12 cellular contexts compared by ENCODE assay signal in genomic region chr9:20479419-20480155, GRCh38.
DNase-seq lines count a peak whose midpoint lies in the region; ATAC-seq, FAIRE-seq and TF ChIP-seq lines count a peak whose summit lies in the region.
"Had no signal": no experiment of that assay in that cellular context is flagged by ENCODE, and none has a peak within 500 bp of the region (broad histone marks: within the 10 kb centered on the region; RNA-seq: fewer than 3 reads in every experiment).

No MANE protein-coding gene starts in this region.

- no peak overlapping the region for H3K4me2 ChIP-seq in Karpas-422 (ENCODE audit: low read depth, low read length, poor library complexity, severe bottlenecking)
- H3K4me2 ChIP-seq: BLaER1 treated with 17β-estradiol and CSF1 and Interleukin-3, amounts not matched to agents 10 nM and 100 nM had no signal

- CTCF ChIA-PET in WTC11 (lab: Charles Lee): no interaction called here

- POLR2A ChIA-PET in WTC11 (lab: Charles Lee): interaction anchor here (0.8 kb wide), 1 partner anchor 11 kb away, joined by 3 read pairs; no protein-coding TSS in a partner anchor

- TF ChIP-seq CTCF in WTC11 (IDR thresholded peaks at IDR 0.05): no peak

- H3K27ac ChIP-seq in Karpas-422 (ENCODE audit: low read length): no peak overlapping the region
- H3K27ac ChIP-seq: BLaER1 treated with 17β-estradiol and CSF1 and Interleukin-3, amounts not matched to agents 10 nM and 100 nM; thoracic aorta had no signal

- H3K9ac ChIP-seq in Karpas-422 (ENCODE audit: low read length): no peak overlapping the region
- H3K9ac ChIP-seq: BLaER1 treated with 17β-estradiol and CSF1 and Interleukin-3, amounts not matched to agents 10 nM and 100 nM had no signal

- H3K4me3 ChIP-seq in Karpas-422 (ENCODE audit: low read length): no peak overlapping the region
- H3K4me3 ChIP-seq: BLaER1 treated with 17β-estradiol and CSF1 and Interleukin-3, amounts not matched to agents 10 nM and 100 nM; thoracic aorta had no signal

- H3K27me3 Mint-ChIP-seq in WTC11 (ENCODE audit: low read depth): no peaks in the 10 kb centered on the region
- H3K27me3 Mint-ChIP-seq: naive B cell had no signal

- no peak overlapping the region for H2AFZ ChIP-seq in Karpas-422 (ENCODE audit: low read length)

- FAIRE-seq in GM12891 (lab: Jason Lieb, UNC): peak; percentile 85

- H3K4me1 ChIP-seq in Karpas-422 (ENCODE audit: low read length): peaks cover 6% of the 10 kb centered on the region
- H3K4me1 ChIP-seq: BLaER1 treated with 17β-estradiol and CSF1 and Interleukin-3, amounts not matched to agents 10 nM and 100 nM had no signal

- H3K79me2 ChIP-seq in Karpas-422 (ENCODE audit: low read length): no peaks in the 10 kb centered on the region

- 0 out of 2 replicates have a peak, but pooled peaks cover 8% of the 10 kb centered on the region for H4K20me1 ChIP-seq in Karpas-422 (ENCODE audit: insufficient read depth, low read depth, low read length)
- H4K20me1 ChIP-seq: BLaER1 treated with 17β-estradiol and CSF1 and Interleukin-3, amounts not matched to agents 10 nM and 100 nM had no signal

- no peaks in the 10 kb centered on the region for H3K9me3 ChIP-seq in Karpas-422 (ENCODE audit: low read length)
- H3K9me3 ChIP-seq: BLaER1 treated with 17β-estradiol and CSF1 and Interleukin-3, amounts not matched to agents 10 nM and 100 nM; thoracic aorta had no signal

- no peaks in the 10 kb centered on the region for H3K27me3 ChIP-seq in Karpas-422 (ENCODE audit: low read length)
- H3K27me3 ChIP-seq: BLaER1 treated with 17β-estradiol and CSF1 and Interleukin-3, amounts not matched to agents 10 nM and 100 nM had no signal

- H3K36me3 Mint-ChIP-seq in WTC11: no peaks in the 10 kb centered on the region
- H3K36me3 Mint-ChIP-seq: naive B cell had no signal

- peak overlapping the region; percentile 29; the same call in 1 of the 2 replicates for H3K27ac Mint-ChIP-seq in WTC11
- H3K27ac Mint-ChIP-seq: naive B cell had no signal

- H3K4me1 Mint-ChIP-seq in WTC11: peaks cover 47% of the 10 kb centered on the region

- no peak for TF ChIP-seq POLR2A in GM12891 (IDR thresholded peaks at IDR 0.05; ENCODE audit: low read depth, low read length)

- no peaks in the 10 kb centered on the region for H3K9me3 Mint-ChIP-seq in WTC11
- H3K9me3 Mint-ChIP-seq: naive B cell had no signal

- H3K36me3 ChIP-seq in Karpas-422 (ENCODE audit: insufficient read depth, low read length): no peaks in the 10 kb centered on the region
- H3K36me3 ChIP-seq: BLaER1 treated with 17β-estradiol and CSF1 and Interleukin-3, amounts not matched to agents 10 nM and 100 nM; thoracic aorta had no signal

- DNase-seq in GM12891 (ENCODE audit: insufficient read length, low spot score) (no peak), WTC11 (ENCODE audit: low spot score) (no peak), DMS79 (lab: John Stamatoyannopoulos, UW) (no peak), NCI-H187 treated with DMSO at 0.1 percent for 48 hours (lab: John Stamatoyannopoulos, UW) (no peak), Karpas-422 (no peak), AG08395 (ENCODE audit: low spot score) (no peak)
- DNase-seq: activated CD8-positive, alpha-beta memory T cell treated with anti-CD3 and anti-CD28 coated beads, Interleukin-2, amount 50 U/mL, for 48 hours; naive B cell had no signal

- no peaks in the 10 kb centered on the region for H3K9me2 ChIP-seq in Karpas-422 (replicated peaks; ENCODE audit: insufficient read depth, low read length)

- H3K4me3 Mint-ChIP-seq in WTC11: no peak overlapping the region
- H3K4me3 Mint-ChIP-seq: naive B cell had no signal

- ATAC-seq in GM19395 (IDR thresholded peaks at IDR 0.05; ENCODE audit: unreplicated experiment) (peak; percentile 96), HG02943 (IDR thresholded peaks at IDR 0.05; ENCODE audit: low read depth, unreplicated experiment) (peak; percentile 76), WTC11 (no peak)

TF ChIP-seq in GM12891, 5 proteins besides CTCF, POLR2A, EP300 and RAD21:
- no peak for TF ChIP-seq SPI1 (IDR thresholded peaks at IDR 0.05; ENCODE audit: low read depth, low read length)
- no peak for TF ChIP-seq PAX5 (IDR thresholded peaks at IDR 0.05; ENCODE audit: insufficient read depth, low read length, severe bottlenecking)
- no peak for TF ChIP-seq POLR2AphosphoS5 (IDR thresholded peaks at IDR 0.05; ENCODE audit: low read depth, low read length)
- TF ChIP-seq TAF1 (IDR thresholded peaks at IDR 0.05; ENCODE audit: low read depth, low read length): no peak
- no peak for TF ChIP-seq POU2F2 (IDR thresholded peaks at IDR 0.05; ENCODE audit: low read depth, low read length)

TF ChIP-seq in WTC11, 78 proteins besides CTCF, POLR2A, EP300 and RAD21:
- TF ChIP-seq ELF4 (CRISPR knock-in tag; IDR thresholded peaks at IDR 0.05; ENCODE audit: low read depth) (no peak), MLX (CRISPR knock-in tag; IDR thresholded peaks at IDR 0.05) (no peak), ZNF671 (CRISPR knock-in tag; IDR thresholded peaks at IDR 0.05) (no peak), ZNF317 (CRISPR knock-in tag; IDR thresholded peaks at IDR 0.05; ENCODE audit: borderline replicate concordance, low read depth) (no peak)
- TF ChIP-seq, protein P1, sequence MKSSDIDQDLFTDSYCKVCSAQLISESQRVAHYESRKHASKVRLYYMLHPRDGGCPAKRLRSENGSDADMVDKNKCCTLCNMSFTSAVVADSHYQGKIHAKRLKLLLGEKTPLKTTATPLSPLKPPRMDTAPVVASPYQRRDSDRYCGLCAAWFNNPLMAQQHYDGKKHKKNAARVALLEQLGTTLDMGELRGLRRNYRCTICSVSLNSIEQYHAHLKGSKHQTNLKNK (CRISPR knock-in tag; IDR thresholded peaks at IDR 0.05): no peak
TF ChIP-seq in WTC11: peak in this region for 0.
